2 cellular contexts compared by ENCODE assay signal in genomic region chr12:49339464-49339861, GRCh38.
TF ChIP-seq lines count a peak whose summit lies in the region.

No MANE protein-coding gene starts in this region.

TF ChIP-seq in HCT116, 20 proteins besides CTCF, POLR2A, EP300 and RAD21:
- no peak for TF ChIP-seq FOSL1 (IDR thresholded peaks at IDR 0.05; ENCODE audit: low read depth)
- no peak for TF ChIP-seq ELF1 (IDR thresholded peaks at IDR 0.05; ENCODE audit: borderline replicate concordance, low read depth)
- no peak for TF ChIP-seq EGR1 (IDR thresholded peaks at IDR 0.05; ENCODE audit: low read depth)
- TF ChIP-seq, protein P1, sequence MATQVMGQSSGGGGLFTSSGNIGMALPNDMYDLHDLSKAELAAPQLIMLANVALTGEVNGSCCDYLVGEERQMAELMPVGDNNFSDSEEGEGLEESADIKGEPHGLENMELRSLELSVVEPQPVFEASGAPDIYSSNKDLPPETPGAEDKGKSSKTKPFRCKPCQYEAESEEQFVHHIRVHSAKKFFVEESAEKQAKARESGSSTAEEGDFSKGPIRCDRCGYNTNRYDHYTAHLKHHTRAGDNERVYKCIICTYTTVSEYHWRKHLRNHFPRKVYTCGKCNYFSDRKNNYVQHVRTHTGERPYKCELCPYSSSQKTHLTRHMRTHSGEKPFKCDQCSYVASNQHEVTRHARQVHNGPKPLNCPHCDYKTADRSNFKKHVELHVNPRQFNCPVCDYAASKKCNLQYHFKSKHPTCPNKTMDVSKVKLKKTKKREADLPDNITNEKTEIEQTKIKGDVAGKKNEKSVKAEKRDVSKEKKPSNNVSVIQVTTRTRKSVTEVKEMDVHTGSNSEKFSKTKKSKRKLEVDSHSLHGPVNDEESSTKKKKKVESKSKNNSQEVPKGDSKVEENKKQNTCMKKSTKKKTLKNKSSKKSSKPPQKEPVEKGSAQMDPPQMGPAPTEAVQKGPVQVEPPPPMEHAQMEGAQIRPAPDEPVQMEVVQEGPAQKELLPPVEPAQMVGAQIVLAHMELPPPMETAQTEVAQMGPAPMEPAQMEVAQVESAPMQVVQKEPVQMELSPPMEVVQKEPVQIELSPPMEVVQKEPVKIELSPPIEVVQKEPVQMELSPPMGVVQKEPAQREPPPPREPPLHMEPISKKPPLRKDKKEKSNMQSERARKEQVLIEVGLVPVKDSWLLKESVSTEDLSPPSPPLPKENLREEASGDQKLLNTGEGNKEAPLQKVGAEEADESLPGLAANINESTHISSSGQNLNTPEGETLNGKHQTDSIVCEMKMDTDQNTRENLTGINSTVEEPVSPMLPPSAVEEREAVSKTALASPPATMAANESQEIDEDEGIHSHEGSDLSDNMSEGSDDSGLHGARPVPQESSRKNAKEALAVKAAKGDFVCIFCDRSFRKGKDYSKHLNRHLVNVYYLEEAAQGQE (IDR thresholded peaks at IDR 0.05; ENCODE audit: low read depth), result no peak
- TF ChIP-seq SIN3A (IDR thresholded peaks at IDR 0.05; ENCODE audit: low read depth), result no peak
- TF ChIP-seq ZFX (IDR thresholded peaks at IDR 0.05), result no peak
- TF ChIP-seq ZBTB33 (IDR thresholded peaks at IDR 0.05; ENCODE audit: extremely low read depth, insufficient replicate concordance, low read length), result no peak
- no peak for TF ChIP-seq ZNF274 (IDR thresholded peaks at IDR 0.05; ENCODE audit: low read depth, low read length)
- TF ChIP-seq SRF (IDR thresholded peaks at IDR 0.05; ENCODE audit: low read depth), result no peak
- TF ChIP-seq YY1 (IDR thresholded peaks at IDR 0.05; ENCODE audit: extremely low read depth, insufficient replicate concordance, low read depth, low read length), result no peak
- TF ChIP-seq CBX3 (IDR thresholded peaks at IDR 0.05; ENCODE audit: low read depth), result no peak
- TF ChIP-seq, protein P2, sequence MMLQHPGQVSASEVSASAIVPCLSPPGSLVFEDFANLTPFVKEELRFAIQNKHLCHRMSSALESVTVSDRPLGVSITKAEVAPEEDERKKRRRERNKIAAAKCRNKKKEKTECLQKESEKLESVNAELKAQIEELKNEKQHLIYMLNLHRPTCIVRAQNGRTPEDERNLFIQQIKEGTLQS (IDR thresholded peaks at IDR 0.05), result no peak
- TF ChIP-seq EZH2 (IDR thresholded peaks at IDR 0.05), result no peak
- no peak for TF ChIP-seq JUND (IDR thresholded peaks at IDR 0.05)
- no peak for TF ChIP-seq MAX (IDR thresholded peaks at IDR 0.05)
- TF ChIP-seq POLR2AphosphoS5 (IDR thresholded peaks at IDR 0.05; ENCODE audit: low read depth, low read length), result no peak

TF ChIP-seq in K562, 482 proteins besides CTCF, POLR2A, EP300 and RAD21:
- peak; percentile 46 for TF ChIP-seq NFIC (IDR thresholded peaks at IDR 0.05)
- no peak for TF ChIP-seq PYGO2 (tag; IDR thresholded peaks at IDR 0.05)
TF ChIP-seq in K562: peak in this region for 1.
